ENCODE assay signal across 8 cellular contexts in genomic region chrX:1446984-1447968, GRCh38. TPM values are rescaled to one million over a fixed set of nuclear protein-coding genes. Genes with fewer than 3 reads are reported as not detected.
DNase-seq lines count a peak whose midpoint lies in the region; ATAC-seq and TF ChIP-seq lines count a peak whose summit lies in the region.
"Not testable (repeated sequence)": the region's sequence is repeated elsewhere in the genome, so short reads cannot be mapped to it uniquely, and the experiment has no call there.

No MANE protein-coding gene starts in this region.

- not testable (repeated sequence) for TF ChIP-seq CTCF in CD14-positive monocyte (IDR thresholded peaks at IDR 0.05); esophagus muscularis mucosa (IDR thresholded peaks at IDR 0.05)

- DNase-seq in CD14-positive monocyte (ENCODE audit: low spot score): peak; percentile 27
- peak; percentile 17 for DNase-seq in activated CD4-positive, CD25-positive, alpha-beta regulatory T cell treated with anti-CD3 and anti-CD28 coated beads, Interleukin-2, amount 50 U/mL, for 72 hours
- DNase-seq in activated naive CD4-positive, alpha-beta T cell treated with anti-CD3 and anti-CD28 coated beads, Interleukin-2, amount 10 ng/mL, durations not matched to agents 7 days and 5 days: peak; percentile 33
- peak; percentile 24 for DNase-seq in esophagus muscularis mucosa (ENCODE audit: extremely low spot score)
- peak; percentile 46 for DNase-seq in naive B cell
- DNase-seq in stimulated activated naive B cell treated with anti-CD40 and anti-IgM and Interleukin-4, amounts not matched to agents 10 μg/mL and 1 μg/mL and 100 μg/mL, for 72 hours: peak; percentile 68

- not testable (repeated sequence) for H3K4me3 Mint-ChIP-seq in CD14-positive monocyte; activated naive CD4-positive, alpha-beta T cell treated with anti-CD3 and anti-CD28 coated beads, Interleukin-2, amount 10 ng/mL, durations not matched to agents 7 days and 5 days
- H3K4me3 Mint-ChIP-seq in naive B cell: peak overlapping the region in 4 of 8 donors; percentile 4 to 79 (median 54)
- H3K4me3 Mint-ChIP-seq in stimulated activated naive B cell treated with anti-CD40 and anti-IgM and Interleukin-4, amounts not matched to agents 10 μg/mL and 1 μg/mL and 100 μg/mL, for 72 hours: peak overlapping the region; percentile 25 to 41

- H3K36me3 Mint-ChIP-seq in CD14-positive monocyte: peaks cover 23 to 51% of the 10 kb centered on the region in 2 donors
- peaks cover 67% of the 10 kb centered on the region for H3K36me3 Mint-ChIP-seq in activated naive CD4-positive, alpha-beta T cell treated with anti-CD3 and anti-CD28 coated beads, Interleukin-2, amount 10 ng/mL, durations not matched to agents 7 days and 5 days
- H3K36me3 Mint-ChIP-seq in naive B cell: peaks cover 25 to 34% of the 10 kb centered on the region in 2 donors
- H3K36me3 Mint-ChIP-seq in stimulated activated naive B cell treated with anti-CD40 and anti-IgM and Interleukin-4, amounts not matched to agents 10 μg/mL and 1 μg/mL and 100 μg/mL, for 72 hours: peaks cover 67 to 75% of the 10 kb centered on the region in 2 donors

- not testable (repeated sequence) for H3K4me1 Mint-ChIP-seq in CD14-positive monocyte
- H3K4me1 Mint-ChIP-seq in activated naive CD4-positive, alpha-beta T cell treated with anti-CD3 and anti-CD28 coated beads, Interleukin-2, amount 10 ng/mL, durations not matched to agents 7 days and 5 days: peaks cover 24% of the 10 kb centered on the region
- H3K4me1 Mint-ChIP-seq in naive B cell: peaks cover 44 to 53% (median 49%) of the 10 kb centered on the region in 3 donors
- peaks cover 51 to 73% of the 10 kb centered on the region in 2 donors for H3K4me1 Mint-ChIP-seq in stimulated activated naive B cell treated with anti-CD40 and anti-IgM and Interleukin-4, amounts not matched to agents 10 μg/mL and 1 μg/mL and 100 μg/mL, for 72 hours

- not testable (repeated sequence) for H3K4me3 ChIP-seq in esophagus muscularis mucosa

- intact Hi-C loops in CD14-positive monocyte (cut with micrococcal nuclease): loop anchor here in 1 of 2 donors (5.0 kb wide), 1 partner anchor 45 kb away; no protein-coding TSS in a partner anchor
- intact Hi-C loops in esophagus muscularis mucosa (cut with DNase I): not testable (repeated sequence)

- not testable (repeated sequence) for H3K9me3 ChIP-seq in esophagus muscularis mucosa

- CTCF ChIA-PET in activated naive CD4-positive, alpha-beta T cell treated with anti-CD3 and anti-CD28 coated beads, Interleukin-2, amount 10 ng/mL, durations not matched to agents 7 days and 5 days (lab: Charles Lee): not testable (repeated sequence)

- TF ChIP-seq EP300 in esophagus muscularis mucosa (IDR thresholded peaks at IDR 0.05): not testable (repeated sequence)

- not testable (repeated sequence) for H3K36me3 ChIP-seq in esophagus muscularis mucosa

- H3K9me3 Mint-ChIP-seq in CD14-positive monocyte: peaks cover 46 to 65% (median 60%) of the 10 kb centered on the region in 7 donors
- peaks cover 63% of the 10 kb centered on the region for H3K9me3 Mint-ChIP-seq in activated naive CD4-positive, alpha-beta T cell treated with anti-CD3 and anti-CD28 coated beads, Interleukin-2, amount 10 ng/mL, durations not matched to agents 7 days and 5 days
- H3K9me3 Mint-ChIP-seq in naive B cell: peaks cover 5 to 24% (median 16%) of the 10 kb centered on the region in 7 donors
- H3K9me3 Mint-ChIP-seq in stimulated activated naive B cell treated with anti-CD40 and anti-IgM and Interleukin-4, amounts not matched to agents 10 μg/mL and 1 μg/mL and 100 μg/mL, for 72 hours: peaks cover 35 to 46% of the 10 kb centered on the region in 2 donors

- H3K27ac ChIP-seq in esophagus muscularis mucosa (replicated peaks in 1 of 4): not testable (repeated sequence)

- H3K27ac Mint-ChIP-seq in CD14-positive monocyte (peak overlapping the region in 5 of 7 donors; percentile 17 to 73 (median 52)), naive B cell (peak overlapping the region in 5 of 6 donors; percentile 27 to 93 (median 73))
- peak overlapping the region; percentile 7 for H3K27ac Mint-ChIP-seq in activated naive CD4-positive, alpha-beta T cell treated with anti-CD3 and anti-CD28 coated beads, Interleukin-2, amount 10 ng/mL, durations not matched to agents 7 days and 5 days
- H3K27ac Mint-ChIP-seq in stimulated activated naive B cell treated with anti-CD40 and anti-IgM and Interleukin-4, amounts not matched to agents 10 μg/mL and 1 μg/mL and 100 μg/mL, for 72 hours: peak overlapping the region; percentile 77

- H3K27me3 ChIP-seq in esophagus muscularis mucosa: not testable (repeated sequence)

- 90% methylated on average over 13 of the region's 13 CpGs for WGBS in esophagus muscularis mucosa

- H3K27me3 Mint-ChIP-seq in CD14-positive monocyte (ENCODE audit: low read depth in 3 of 3); activated naive CD4-positive, alpha-beta T cell treated with anti-CD3 and anti-CD28 coated beads, Interleukin-2, amount 10 ng/mL, durations not matched to agents 7 days and 5 days; naive B cell; stimulated activated naive B cell treated with anti-CD40 and anti-IgM and Interleukin-4, amounts not matched to agents 10 μg/mL and 1 μg/mL and 100 μg/mL, for 72 hours: not testable (repeated sequence)

- ATAC-seq in GM19043 (IDR thresholded peaks at IDR 0.05; ENCODE audit: low read depth, unreplicated experiment) (peak; percentile 62), HG03565 (IDR thresholded peaks at IDR 0.05; ENCODE audit: unreplicated experiment) (peak; percentile 42), naive B cell (ENCODE audit: low read depth in 2 of 2) (peak; percentile 84 to 90)
- peak; percentile 98 to 99 for ATAC-seq in stimulated activated naive B cell treated with anti-CD40 and anti-IgM and Interleukin-4, amounts not matched to agents 10 μg/mL and 1 μg/mL and 100 μg/mL, for 72 hours (replicated peaks)

- H3K4me1 ChIP-seq in esophagus muscularis mucosa: peaks cover 14 to 28% (median 22%) of the 10 kb centered on the region in 4 donors

- TF ChIP-seq POLR2A in esophagus muscularis mucosa (IDR thresholded peaks at IDR 0.05; ENCODE audit: low read depth): not testable (repeated sequence)

RNA-seq across cellular contexts. Expression of gene ASMTL, which starts 5.4 kb away (rescaled TPM):
- polyA plus RNA-seq in CD14-positive monocyte (10 to 100 TPM; 31.0 to 31.5 TPM), naive B cell (ENCODE audit: low read depth in 6 of 6) (10 to 100 TPM; 49.2 to 66.0 (median 57.7) TPM)
- total RNA-seq in esophagus muscularis mucosa: 10 to 100 TPM; 28.7 to 52.2 (median 32.8) TPM

RNA-seq across cellular contexts. Expression of gene SLC25A6, which starts 55.4 kb away (rescaled TPM):
- polyA plus RNA-seq in CD14-positive monocyte (100 to 1,000 TPM; 442 to 449 TPM), naive B cell (ENCODE audit: low read depth in 6 of 6) (100 to 1,000 TPM; 411 to 627 (median 548) TPM)
- total RNA-seq in esophagus muscularis mucosa: 100 to 1,000 TPM; 266 to 339 (median 313) TPM

Comparison
In these comparisons a context has a peak if more than half of its experiments do, and no peak if none do; other contexts are left out.
1. DNase-seq: peak in every context shown above with its lines; median percentile 68 in stimulated activated naive B cell treated with anti-CD40 and anti-IgM and Interleukin-4, amounts not matched to agents 10 μg/mL and 1 μg/mL and 100 μg/mL, for 72 hours; 46 in naive B cell; 33 in activated naive CD4-positive, alpha-beta T cell treated with anti-CD3 and anti-CD28 coated beads, Interleukin-2, amount 10 ng/mL, durations not matched to agents 7 days and 5 days; 27 in CD14-positive monocyte; 24 in esophagus muscularis mucosa; 17 in activated CD4-positive, CD25-positive, alpha-beta regulatory T cell treated with anti-CD3 and anti-CD28 coated beads, Interleukin-2, amount 50 U/mL, for 72 hours.
2. H3K27ac Mint-ChIP-seq: peak in every context shown above with its lines; median percentile 77 in stimulated activated naive B cell treated with anti-CD40 and anti-IgM and Interleukin-4, amounts not matched to agents 10 μg/mL and 1 μg/mL and 100 μg/mL, for 72 hours; 73 in naive B cell; 52 in CD14-positive monocyte; 7 in activated naive CD4-positive, alpha-beta T cell treated with anti-CD3 and anti-CD28 coated beads, Interleukin-2, amount 10 ng/mL, durations not matched to agents 7 days and 5 days.
3. ATAC-seq: peak in every context shown above with its lines; median percentile 98 in stimulated activated naive B cell treated with anti-CD40 and anti-IgM and Interleukin-4, amounts not matched to agents 10 μg/mL and 1 μg/mL and 100 μg/mL, for 72 hours; 87 in naive B cell; 62 in GM19043; 42 in HG03565.